26 cellular contexts compared by ENCODE assay signal in genomic region chr7:50275430-50275829, GRCh38. TPM values are rescaled to one million over a fixed set of nuclear protein-coding genes. Genes with fewer than 3 reads are reported as not detected.
"Had no signal": no experiment of that assay in that cellular context is flagged by ENCODE, and none has a peak within 500 bp of the region (broad histone marks: within the 10 kb centered on the region; RNA-seq: fewer than 3 reads in every experiment).

No MANE protein-coding gene starts in this region.

- H3K4me3 ChIP-seq: colonic mucosa, dorsolateral prefrontal cortex, esophagus muscularis mucosa, left ventricle myocardium inferior, ovary, prostate gland, right atrium auricular region, thyroid gland had no signal

- H3K27ac ChIP-seq: colonic mucosa, dorsolateral prefrontal cortex, esophagus muscularis mucosa, left ventricle myocardium inferior, ovary, prostate gland, right atrium auricular region, thyroid gland had no signal

- DNase-seq: activated CD4-positive, alpha-beta T cell treated with anti-CD3 and anti-CD28 coated beads, Interleukin-2, amount 50 U/mL, for 1 hour; activated CD8-positive, alpha-beta T cell treated with anti-CD3 and anti-CD28 coated beads, Interleukin-2, amount 10 ng/mL, durations not matched to agents 7 days and 5 days; activated gamma-delta T cell treated with Interleukin-2 at 50 U/mL for 16 hours; amygdala; colonic mucosa; dorsolateral prefrontal cortex; glutamatergic neuron; hippocampal formation; kidney glomerular epithelial cell; left ventricle myocardium inferior; midbrain; ovary; stimulated activated CD4-positive, alpha-beta T cell treated with anti-CD3 and anti-CD28 coated beads, Interleukin-4, amount 100 ng/mL, for 24 hours; substantia nigra; T-helper 2 cell; thyroid gland had no signal

- H3K4me3 Mint-ChIP-seq: activated CD8-positive, alpha-beta T cell treated with anti-CD3 and anti-CD28 coated beads, Interleukin-2, amount 10 ng/mL, durations not matched to agents 7 days and 5 days; activated naive CD8-positive, alpha-beta T cell; activated T-helper 1 cell treated with anti-CD3 and anti-CD28 coated beads, Interleukin-12 subunit alpha, Interleukin-12 subunit beta, Interleukin-2, Interleukin-4 antibody, amounts not matched to agents 30 ng/mL and 10 ng/mL and 1 ng/mL, durations not matched to agents 14 hours and 24 hours and 36 hours; natural killer cell treated with Interleukin-12 subunit alpha and Interleukin-12 subunit beta and Interleukin-15 and Interleukin-18, amount 100 ng/mL, for 72 hours; stimulated activated naive CD8-positive, alpha-beta T cell treated with anti-CD3 and anti-CD28 coated beads, Interleukin-15, Interleukin-2, amounts not matched to agents 100 ng/mL and 50 ng/mL, for 24 hours had no signal

- H3K27me3 Mint-ChIP-seq: activated naive CD8-positive, alpha-beta T cell; natural killer cell treated with Interleukin-12 subunit alpha and Interleukin-12 subunit beta and Interleukin-15 and Interleukin-18, amount 100 ng/mL, for 72 hours; stimulated activated naive CD8-positive, alpha-beta T cell treated with anti-CD3 and anti-CD28 coated beads, Interleukin-15, Interleukin-2, amounts not matched to agents 100 ng/mL and 50 ng/mL, for 24 hours had no signal

- H3K36me3 ChIP-seq: colonic mucosa, esophagus muscularis mucosa, left ventricle myocardium inferior, ovary, prostate gland, right atrium auricular region, thyroid gland had no signal

- H3K4me1 ChIP-seq: colonic mucosa, esophagus muscularis mucosa, left ventricle myocardium inferior, prostate gland, right atrium auricular region, thyroid gland had no signal

- H3K27ac Mint-ChIP-seq: activated CD8-positive, alpha-beta T cell treated with anti-CD3 and anti-CD28 coated beads, Interleukin-2, amount 10 ng/mL, durations not matched to agents 7 days and 5 days; activated T-helper 1 cell treated with anti-CD3 and anti-CD28 coated beads, Interleukin-12 subunit alpha, Interleukin-12 subunit beta, Interleukin-2, Interleukin-4 antibody, amounts not matched to agents 30 ng/mL and 10 ng/mL and 1 ng/mL, durations not matched to agents 14 hours and 24 hours and 36 hours; stimulated activated naive CD8-positive, alpha-beta T cell treated with anti-CD3 and anti-CD28 coated beads, Interleukin-15, Interleukin-2, amounts not matched to agents 100 ng/mL and 50 ng/mL, for 24 hours had no signal

- H3K27me3 ChIP-seq: colonic mucosa, ovary, right atrium auricular region, thyroid gland had no signal

- H3K9me3 ChIP-seq: colonic mucosa, esophagus muscularis mucosa, ovary, prostate gland, right atrium auricular region, thyroid gland had no signal

- H3K36me3 Mint-ChIP-seq: activated naive CD8-positive, alpha-beta T cell had no signal

- ATAC-seq: activated CD4-positive, CD25-positive, alpha-beta regulatory T cell treated with anti-CD3 and anti-CD28 coated beads, Interleukin-2, amount 50 U/mL, for 24 hours; activated CD8-positive, alpha-beta T cell treated with anti-CD3 and anti-CD28 coated beads, Interleukin-2, amount 10 ng/mL, durations not matched to agents 7 days and 5 days; natural killer cell treated with Interleukin-12 subunit alpha and Interleukin-12 subunit beta and Interleukin-15 and Interleukin-18, amount 100 ng/mL, for 72 hours had no signal

- FAIRE-seq: frontal cortex had no signal

RNA-seq across cellular contexts. Expression of gene IKZF1, which starts 29.1 kb away (rescaled TPM):
- total RNA-seq: bronchial epithelial cell had no signal
